10 cellular contexts compared by ENCODE assay signal in genomic region chr14:68733086-68733621, GRCh38. TPM values are rescaled to one million over a fixed set of nuclear protein-coding genes. Genes with fewer than 3 reads are reported as not detected.
DNase-seq lines count a peak whose midpoint lies in the region; ATAC-seq and TF ChIP-seq lines count a peak whose summit lies in the region.
"Had no signal": no experiment of that assay in that cellular context is flagged by ENCODE, and none has a peak within 500 bp of the region (broad histone marks: within the 10 kb centered on the region; RNA-seq: fewer than 3 reads in every experiment).

No MANE protein-coding gene starts in this region.

- peaks cover 25% of the 10 kb centered on the region for H3K4me1 ChIP-seq in right cardiac atrium (ENCODE audit: control insufficient read depth, insufficient read depth, low read length)
- no peaks in the 10 kb centered on the region; the same call in 1 of the 2 replicates for H3K4me1 ChIP-seq in GM23248 (ENCODE audit: insufficient read depth)
- 0 out of 4 replicates have a peak, but pooled peaks cover 0 to 3% of the 10 kb centered on the region in 2 experiments for H3K4me1 ChIP-seq in SK-N-SH (ENCODE audit: control insufficient read depth in 1 of 2, insufficient read depth in 2 of 2, low read depth in 1 of 2, low read length in 1 of 2)

- H3K27me3 Mint-ChIP-seq in stimulated activated naive B cell treated with anti-CD40 and anti-IgM and Interleukin-4, amounts not matched to agents 10 μg/mL and 1 μg/mL and 100 μg/mL, for 72 hours, result no peaks in the 10 kb centered on the region

- H3K4me3 ChIP-seq in right cardiac atrium (ENCODE audit: low read length) (no peak overlapping the region), GM23248 (no peak overlapping the region), SK-N-SH (ENCODE audit: low read depth in 2 of 2, low read length in 1 of 2) (no peak overlapping the region)

- H3K36me3 Mint-ChIP-seq in stimulated activated naive B cell treated with anti-CD40 and anti-IgM and Interleukin-4, amounts not matched to agents 10 μg/mL and 1 μg/mL and 100 μg/mL, for 72 hours, result peaks cover 0 to 5% of the 10 kb centered on the region in 2 donors

- no peak for TF ChIP-seq CTCF in SK-N-SH (IDR thresholded peaks at IDR 0.05)

- POLR2A ChIA-PET in SK-N-SH (lab: Yijun Ruan, JAX), result no interaction called here

- in situ Hi-C loops in GM23248 (cut with MboI), result no loop called here

- no peaks in the 10 kb centered on the region for H3K9me2 ChIP-seq in GM23248 (ENCODE audit: insufficient read depth)
- no peaks in the 10 kb centered on the region for H3K9me2 ChIP-seq in SK-N-SH

- DNase-seq in activated CD4-positive, alpha-beta T cell treated with anti-CD3 and anti-CD28 coated beads for 48 hours, result peak; percentile 51
- DNase-seq in activated CD4-positive, alpha-beta T cell treated with anti-CD3 and anti-CD28 coated beads, Interleukin-2, amount 50 U/mL, for 1 hour, result no peak
- DNase-seq in activated CD4-positive, alpha-beta T cell treated with anti-CD3 and anti-CD28 coated beads, Interleukin-2, amount 50 U/mL, for 48 hours, result peak; percentile 45 to 61
- DNase-seq in right cardiac atrium, result peak in 1 of 3 donors; percentile 32
- peak; percentile 50 for DNase-seq in stimulated activated naive B cell treated with anti-CD40 and anti-IgM and Interleukin-4, amounts not matched to agents 10 μg/mL and 1 μg/mL and 100 μg/mL, for 72 hours
- DNase-seq in GM23248, result no peak
- DNase-seq in SK-N-SH, result no peak
- DNase-seq: ACHN; effector CD8-positive, alpha-beta T cell had no signal

- ATAC-seq in right cardiac atrium, result peak; percentile 34 to 40
- peak; percentile 69 to 79 for ATAC-seq in stimulated activated naive B cell treated with anti-CD40 and anti-IgM and Interleukin-4, amounts not matched to agents 10 μg/mL and 1 μg/mL and 100 μg/mL, for 72 hours (replicated peaks)
- ATAC-seq in HG03139 (IDR thresholded peaks at IDR 0.05; ENCODE audit: unreplicated experiment), result no peak

- no peaks in the 10 kb centered on the region for H3K27me3 ChIP-seq in right cardiac atrium (ENCODE audit: control insufficient read depth, insufficient read depth)
- no peaks in the 10 kb centered on the region for H3K27me3 ChIP-seq in GM23248 (replicated peaks; ENCODE audit: insufficient read depth)
- no peaks in the 10 kb centered on the region for H3K27me3 ChIP-seq in SK-N-SH (ENCODE audit: insufficient read depth)

- H3K9ac ChIP-seq in GM23248, result no peak overlapping the region
- H3K9ac ChIP-seq in SK-N-SH, result no peak overlapping the region

- WGBS in right cardiac atrium, result 82% methylated on average over 10 of the region's 10 CpGs
- WGBS in GM23248 (ENCODE audit: low coverage in 1 of 2, low lambda C conversion rate in 2 of 2, missing lambda C conversion rate in 2 of 2), 2 experiments, result 85 to 86% methylated on average over 10 of the region's 10 CpGs
- WGBS in SK-N-SH (ENCODE audit: low lambda C conversion rate), result 93% methylated on average over 10 of the region's 10 CpGs

- no peak for TF ChIP-seq RAD21 in SK-N-SH (IDR thresholded peaks at IDR 0.05; ENCODE audit: low read length)

- H3K4me2 ChIP-seq in GM23248 (ENCODE audit: unreplicated experiment) (no peak overlapping the region), SK-N-SH (no peak overlapping the region)

- intact Hi-C loops in right cardiac atrium (cut with DNase I), result no loop called here

- CTCF ChIA-PET in SK-N-SH (lab: Yijun Ruan, JAX), result interaction anchor here (0.7 to 1.2 kb wide), 3 partner anchors 10 to 18 kb away, joined by 3 to 5 read pairs (median 3); no protein-coding TSS in a partner anchor

- H4K20me1 ChIP-seq in GM23248 (ENCODE audit: insufficient read depth) (no peaks in the 10 kb centered on the region), SK-N-SH (ENCODE audit: insufficient read depth) (no peaks in the 10 kb centered on the region)

- H3F3A ChIP-seq in GM23248 (ENCODE audit: insufficient read depth), result no peaks in the 10 kb centered on the region
- no peaks in the 10 kb centered on the region for H3F3A ChIP-seq in SK-N-SH (replicated peaks; ENCODE audit: insufficient read depth)

- no peaks in the 10 kb centered on the region for H3K36me3 ChIP-seq in GM23248 (ENCODE audit: low read depth)
- H3K36me3 ChIP-seq in SK-N-SH (replicated peaks in 1 of 2; ENCODE audit: control insufficient read depth in 1 of 2, insufficient read depth in 2 of 2, low read length in 1 of 2), result no peaks in the 10 kb centered on the region

- no peak overlapping the region for H2AFZ ChIP-seq in GM23248
- H2AFZ ChIP-seq in SK-N-SH (ENCODE audit: low read depth), result no peak overlapping the region

- H3K9me3 Mint-ChIP-seq in stimulated activated naive B cell treated with anti-CD40 and anti-IgM and Interleukin-4, amounts not matched to agents 10 μg/mL and 1 μg/mL and 100 μg/mL, for 72 hours, result no peaks in the 10 kb centered on the region

- H3K27ac Mint-ChIP-seq in stimulated activated naive B cell treated with anti-CD40 and anti-IgM and Interleukin-4, amounts not matched to agents 10 μg/mL and 1 μg/mL and 100 μg/mL, for 72 hours, result peak overlapping the region; percentile 70

- H3K9me3 ChIP-seq in right cardiac atrium (ENCODE audit: control insufficient read depth, low read length) (no peaks in the 10 kb centered on the region), GM23248 (ENCODE audit: low read depth) (no peaks in the 10 kb centered on the region), SK-N-SH (no peaks in the 10 kb centered on the region)

- peaks cover 64 to 93% of the 10 kb centered on the region in 2 donors for H3K4me1 Mint-ChIP-seq in stimulated activated naive B cell treated with anti-CD40 and anti-IgM and Interleukin-4, amounts not matched to agents 10 μg/mL and 1 μg/mL and 100 μg/mL, for 72 hours

- no peak overlapping the region for H3K27ac ChIP-seq in right cardiac atrium (ENCODE audit: low read length)
- no peak overlapping the region for H3K27ac ChIP-seq in GM23248
- H3K27ac ChIP-seq in SK-N-SH (ENCODE audit: low read depth in 2 of 2, low read length in 1 of 2), result no peak overlapping the region

- peak overlapping the region; percentile 13 to 33 for H3K4me3 Mint-ChIP-seq in stimulated activated naive B cell treated with anti-CD40 and anti-IgM and Interleukin-4, amounts not matched to agents 10 μg/mL and 1 μg/mL and 100 μg/mL, for 72 hours

- no peak for TF ChIP-seq EP300 in SK-N-SH (IDR thresholded peaks at IDR 0.05; ENCODE audit: borderline replicate concordance in 1 of 2, low read depth in 1 of 2, low read length in 1 of 2)

- no peaks in the 10 kb centered on the region for H3K79me2 ChIP-seq in GM23248 (ENCODE audit: insufficient read depth)
- no peaks in the 10 kb centered on the region for H3K79me2 ChIP-seq in SK-N-SH (ENCODE audit: insufficient read depth)

TF ChIP-seq in SK-N-SH, 30 proteins besides CTCF, POLR2A, EP300 and RAD21:
- TF ChIP-seq MXI1 (IDR thresholded peaks at IDR 0.05; ENCODE audit: low read depth, low read length), result no peak
- TF ChIP-seq TCF12 (IDR thresholded peaks at IDR 0.05), result no peak
- TF ChIP-seq REST (IDR thresholded peaks at IDR 0.05; ENCODE audit: low read depth, low read length), result no peak
- TF ChIP-seq FOXM1 (IDR thresholded peaks at IDR 0.05; ENCODE audit: low read depth), result no peak
- TF ChIP-seq YY1 (IDR thresholded peaks at IDR 0.05; ENCODE audit: low read depth), result no peak
- TF ChIP-seq GATA2 (CRISPR knock-in tag; IDR thresholded peaks at IDR 0.05), result no peak
- TF ChIP-seq EZH2phosphoT487 (IDR thresholded peaks at IDR 0.05; ENCODE audit: borderline replicate concordance, low read depth), result no peak
- TF ChIP-seq ELF1 (IDR thresholded peaks at IDR 0.05), result no peak
- no peak for TF ChIP-seq GABPA (IDR thresholded peaks at IDR 0.05; ENCODE audit: low read depth)
- no peak for TF ChIP-seq MEF2A (IDR thresholded peaks at IDR 0.05; ENCODE audit: borderline replicate concordance, low read depth)
- TF ChIP-seq RXRA (IDR thresholded peaks at IDR 0.05; ENCODE audit: borderline replicate concordance, low read depth), result no peak
- TF ChIP-seq SMC3 (IDR thresholded peaks at IDR 0.05; ENCODE audit: low read depth, low read length), result no peak
- TF ChIP-seq RFX5 (IDR thresholded peaks at IDR 0.05; ENCODE audit: low read length), result no peak
- no peak for TF ChIP-seq NRF1 (IDR thresholded peaks at IDR 0.05; ENCODE audit: low read depth, low read length)
- no peak for TF ChIP-seq RCOR1 (IDR thresholded peaks at IDR 0.05; ENCODE audit: low read length)

RNA-seq across cellular contexts. Expression of gene ZFP36L1, which starts 59.7 kb away (rescaled TPM):
- total RNA-seq in right cardiac atrium, result 100 to 1,000 TPM in 3 of 4 donors, 10 to 100 TPM in 1; 97.4 to 132 (median 117) TPM
- polyA plus RNA-seq in right cardiac atrium (45.2 TPM), GM23248 (2016; fragmentation: Nextera tagmentation; extraction: Ambion mirVana) (599 and 620 TPM in 2 replicates), SK-N-SH (2012; rRNA removed) (8.8 and 16.5 TPM in 2 replicates)
- 88.0 and 92.9 TPM in 2 replicates for total RNA-seq in GM23248 (2014; rRNA removed; shearing (Covaris generic))
- polyA plus RNA-seq in SK-N-SH (2012; cell fraction: cytosol; rRNA removed), result 8.1 and 13.9 TPM in 2 replicates
- polyA plus RNA-seq in SK-N-SH (2012; cell fraction: nucleus; rRNA removed), result 27.3 and 37.3 TPM in 2 replicates

Comparison
In these comparisons a context has a peak if more than half of its experiments do, and no peak if none do; other contexts are left out.
1. DNase-seq: peak in activated CD4-positive, alpha-beta T cell treated with anti-CD3 and anti-CD28 coated beads for 48 hours (single experiment), activated CD4-positive, alpha-beta T cell treated with anti-CD3 and anti-CD28 coated beads, Interleukin-2, amount 50 U/mL, for 48 hours (2 of 2) and stimulated activated naive B cell treated with anti-CD40 and anti-IgM and Interleukin-4, amounts not matched to agents 10 μg/mL and 1 μg/mL and 100 μg/mL, for 72 hours (single experiment); none in activated CD4-positive, alpha-beta T cell treated with anti-CD3 and anti-CD28 coated beads, Interleukin-2, amount 50 U/mL, for 1 hour (single experiment), GM23248 (single experiment) and SK-N-SH (single experiment).
2. RNA of gene ZFP36L1, which starts 59.7 kb away (polyA plus RNA-seq): 599 to 620 TPM in GM23248; 45.2 TPM in right cardiac atrium (single experiment) and 8.1 to 37.3 TPM in SK-N-SH; every median in the first group is over 10 times any median in the second.